1 cellular context compared by ENCODE assay signal in genomic region chr4:38967260-38968095, GRCh38.
A peak's percentile ranks its signal among the peaks of the same experiment; 100 is the strongest.
TF ChIP-seq lines count a peak whose summit lies in the region.

No MANE protein-coding gene starts in this region.

TF ChIP-seq in K562, 482 proteins besides CTCF, POLR2A, EP300 and RAD21 (continued from another document and continues in another):
- TF ChIP-seq ZNF280B (CRISPR knock-in tag; IDR thresholded peaks at IDR 0.05) (no peak), HDAC3 (IDR thresholded peaks at IDR 0.05; ENCODE audit: borderline replicate concordance, partially characterized antibody) (no peak), ZFP30 (CRISPR knock-in tag; IDR thresholded peaks at IDR 0.05; ENCODE audit: borderline replicate concordance) (no peak), ZNF224 (CRISPR knock-in tag; IDR thresholded peaks at IDR 0.05) (no peak), GATAD2A (IDR thresholded peaks at IDR 0.05) (no peak), NFATC3 (IDR thresholded peaks at IDR 0.05) (peak; percentile 97), DEAF1 (CRISPR knock-in tag; IDR thresholded peaks at IDR 0.05) (no peak), TAF9B (IDR thresholded peaks at IDR 0.05; ENCODE audit: partially characterized antibody) (no peak), TSHZ1 (CRISPR knock-in tag; IDR thresholded peaks at IDR 0.05) (no peak), KAT2B (IDR thresholded peaks at IDR 0.05; ENCODE audit: low read depth, low read length) (no peak), KHSRP (IDR thresholded peaks at IDR 0.05) (no peak), FOXP4 (CRISPR knock-in tag; IDR thresholded peaks at IDR 0.05; ENCODE audit: borderline replicate concordance) (no peak), HDAC8 (tag; IDR thresholded peaks at IDR 0.05) (no peak), ZNF217 (CRISPR knock-in tag; IDR thresholded peaks at IDR 0.05) (no peak), DMBX1 (CRISPR knock-in tag; IDR thresholded peaks at IDR 0.05; ENCODE audit: borderline replicate concordance) (peak; percentile 67; the same call in 1 of the 2 replicates), MITF (IDR thresholded peaks at IDR 0.05) (no peak), YBX1 (IDR thresholded peaks at IDR 0.05) (no peak), ARID2 (IDR thresholded peaks at IDR 0.05) (no peak), IRF2 (CRISPR knock-in tag; IDR thresholded peaks at IDR 0.05) (no peak), CBX1 (IDR thresholded peaks at IDR 0.05; ENCODE audit: low read depth) (no peak), ZNF133 (CRISPR knock-in tag; IDR thresholded peaks at IDR 0.05) (no peak), POLR2AphosphoS2 (IDR thresholded peaks at IDR 0.05; ENCODE audit: low read length) (no peak), PRDM10 (IDR thresholded peaks at IDR 0.05; ENCODE audit: partially characterized antibody) (no peak), HMG20A (CRISPR knock-in tag; conservative IDR thresholded peaks at IDR 0.05) (no peak), ILF3 (IDR thresholded peaks at IDR 0.05; ENCODE audit: borderline replicate concordance) (no peak), DACH1 (IDR thresholded peaks at IDR 0.05; ENCODE audit: partially characterized antibody) (no peak), EWSR1 (IDR thresholded peaks at IDR 0.05; ENCODE audit: borderline replicate concordance, low read depth, partially characterized antibody) (no peak), STAT5A (IDR thresholded peaks at IDR 0.05; ENCODE audit: borderline replicate concordance, low read length) (no peak), THRB (CRISPR knock-in tag; conservative IDR thresholded peaks at IDR 0.05) (no peak), HMGXB4 (CRISPR knock-in tag; IDR thresholded peaks at IDR 0.05) (no peak), TSC22D4 (tag; IDR thresholded peaks at IDR 0.05) (no peak), POLR3G (IDR thresholded peaks at IDR 0.05; ENCODE audit: extremely low read depth, insufficient read length, insufficient replicate concordance) (no peak), NCOR1 (IDR thresholded peaks at IDR 0.05) (no peak), TRIM24 (IDR thresholded peaks at IDR 0.05) (peak; percentile 99), MEF2D (tag; conservative IDR thresholded peaks at IDR 0.05; ENCODE audit: low read depth) (peak; percentile 57; the same call in 1 of the 2 replicates), ID3 (CRISPR knock-in tag; IDR thresholded peaks at IDR 0.05) (no peak), ID3 (tag; IDR thresholded peaks at IDR 0.05) (no peak), HCFC1 (IDR thresholded peaks at IDR 0.05; ENCODE audit: low read depth, low read length) (no peak), ZNF146 (CRISPR knock-in tag; IDR thresholded peaks at IDR 0.05; ENCODE audit: unreplicated experiment) (no peak), THAP12 (CRISPR knock-in tag; IDR thresholded peaks at IDR 0.05) (no peak), ZNF3 (CRISPR knock-in tag; IDR thresholded peaks at IDR 0.05) (no peak), RBM39 (optimal IDR thresholded peaks at IDR 0.05; ENCODE audit: low read depth, low read length) (no peak), E2F5 (CRISPR knock-in tag; IDR thresholded peaks at IDR 0.05) (no peak), SNRNP70 (optimal IDR thresholded peaks at IDR 0.05; ENCODE audit: low read depth, low read length) (no peak), XRCC5 (IDR thresholded peaks at IDR 0.05; ENCODE audit: low read depth, low read length) (no peak)
